Comparison of ENCODE assay signal across 13 cellular contexts in genomic region chr7:127250312-127251047, GRCh38. TPM values are rescaled to one million over a fixed set of nuclear protein-coding genes. Genes with fewer than 3 reads are reported as not detected.
DNase-seq lines count a peak whose midpoint lies in the region; ATAC-seq and TF ChIP-seq lines count a peak whose summit lies in the region.
"Had no signal": no experiment of that assay in that cellular context is flagged by ENCODE, and none has a peak within 500 bp of the region (broad histone marks: within the 10 kb centered on the region; RNA-seq: fewer than 3 reads in every experiment).

No MANE protein-coding gene starts in this region.

- DNase-seq in A673 (ENCODE audit: low spot score) (peak; percentile 7), GM23248 (peak; percentile 10), H4 (ENCODE audit: low spot score) (no peak), NCI-H1105 treated with DMSO at 0.1 percent for 48 hours (lab: John Stamatoyannopoulos, UW) (no peak)
- DNase-seq: lower lobe of right lung, NCI-H526 treated with DMSO at 0.1 percent for 48 hours, sigmoid colon had no signal

- no peaks in the 10 kb centered on the region for H3F3A ChIP-seq in GM23248 (ENCODE audit: insufficient read depth)

- H3K79me2 ChIP-seq in GM23248 (ENCODE audit: insufficient read depth) = no peaks in the 10 kb centered on the region

- in situ Hi-C loops in GM23248 (cut with MboI) = no loop called here

- POLR2A ChIA-PET in A673 (lab: Charles Lee; ENCODE audit: low non-redundant PET) = no interaction called here

- H3K4me3 ChIP-seq in A673 (ENCODE audit: low read depth, low read length, poor library complexity, severe bottlenecking) = no peak overlapping the region
- no peak overlapping the region for H3K4me3 ChIP-seq in GM23248
- no peak overlapping the region for H3K4me3 ChIP-seq in WI38 (ENCODE audit: low read depth, low read length)
- peak overlapping the region; percentile 85; the same call in 1 of the 2 replicates for H3K4me3 ChIP-seq in iPS-18c (ENCODE audit: insufficient read depth, low read depth, low read length)
- H3K4me3 ChIP-seq: K562 had no signal

- no peak overlapping the region for H3K9ac ChIP-seq in GM23248

- no peak overlapping the region for H3K4me2 ChIP-seq in GM23248 (ENCODE audit: unreplicated experiment)

- peaks cover 18% of the 10 kb centered on the region for H3K4me1 ChIP-seq in A673 (ENCODE audit: insufficient read depth, low read length, poor library complexity, severe bottlenecking)
- H3K4me1 ChIP-seq in GM23248 (ENCODE audit: insufficient read depth) = no peaks in the 10 kb centered on the region

- H3K36me3 ChIP-seq in A673 (ENCODE audit: insufficient read depth, low read length, poor library complexity, severe bottlenecking) (no peaks in the 10 kb centered on the region), GM23248 (ENCODE audit: low read depth) (no peaks in the 10 kb centered on the region)
- H3K36me3 ChIP-seq: lower lobe of right lung, sigmoid colon had no signal

- H3K27me3 ChIP-seq in A673 (replicated peaks; ENCODE audit: insufficient read depth, low read depth, low read length, poor library complexity) = peaks cover 63% of the 10 kb centered on the region
- H3K27me3 ChIP-seq in GM23248 (replicated peaks; ENCODE audit: insufficient read depth) = peaks cover 52% of the 10 kb centered on the region

- H3K9me3 ChIP-seq in A673 (ENCODE audit: low read depth, low read length, poor library complexity, severe bottlenecking) (no peaks in the 10 kb centered on the region), GM23248 (ENCODE audit: low read depth) (no peaks in the 10 kb centered on the region), iPS-18c (ENCODE audit: control insufficient read depth, insufficient read depth, low read length) (no peaks in the 10 kb centered on the region)
- H3K9me3 ChIP-seq: lower lobe of right lung, sigmoid colon had no signal

- no peak; the same call in 1 of the 2 replicates for TF ChIP-seq CTCF in A673 (conservative IDR thresholded peaks at IDR 0.05; ENCODE audit: low read depth, low read length)
- TF ChIP-seq CTCF in WI38 (IDR thresholded peaks at IDR 0.05; ENCODE audit: low read depth, low read length) = 0 out of 2 replicates have a peak, but pooled peaks have one; percentile 2

- intact Hi-C loops in A673 (cut with micrococcal nuclease; ENCODE audit: unreplicated experiment) = loop anchor here (5.0 to 10.0 kb wide), 2 partner anchors 396 to 448 kb away; no protein-coding TSS in a partner anchor

- no TSS peak for BruUV-seq in A673 (replicated peaks; lab: Mats Ljungman, UMichigan)

- 7 to 8% methylated on average over 13 of the region's 13 CpGs for WGBS in GM23248 (ENCODE audit: low coverage in 1 of 2, low lambda C conversion rate in 2 of 2, missing lambda C conversion rate in 2 of 2), 2 experiments

- H3K9me2 ChIP-seq in GM23248 (ENCODE audit: insufficient read depth) = no peaks in the 10 kb centered on the region

- no peak overlapping the region for H3K27ac ChIP-seq in A673 (ENCODE audit: low read depth, low read length, poor library complexity, severe bottlenecking)
- no peak overlapping the region for H3K27ac ChIP-seq in GM23248
- H3K27ac ChIP-seq: lower lobe of right lung, sigmoid colon had no signal

- CTCF ChIA-PET in A673 (lab: Charles Lee) = no interaction called here

- ATAC-seq in HG03354 (IDR thresholded peaks at IDR 0.05; ENCODE audit: poor library complexity, severe bottlenecking, unreplicated experiment) (no peak), HG02759 (IDR thresholded peaks at IDR 0.05; ENCODE audit: unreplicated experiment) (no peak)
- ATAC-seq: K562, lower lobe of right lung had no signal

- H2AFZ ChIP-seq in GM23248 = no peak overlapping the region

- no peaks in the 10 kb centered on the region for H4K20me1 ChIP-seq in GM23248 (ENCODE audit: insufficient read depth)

RNA-seq across cellular contexts. Expression of gene GRM8, which starts 2.3 kb away (rescaled TPM):
- 0.72 and 0.80 TPM in 2 replicates for total RNA-seq in A673 (2021)
- total RNA-seq in GM23248 (2014; rRNA removed; shearing (Covaris generic)) = not detected in 2 replicates
- polyA plus RNA-seq in GM23248 (2016; fragmentation: Nextera tagmentation; extraction: Ambion mirVana) = not detected in 2 replicates
- 2.7 and 2.9 TPM in 2 replicates for total RNA-seq in H4 (2014; rRNA removed; shearing (Covaris generic))
- total RNA-seq: fibroblast of lung, lower lobe of right lung had no signal
- polyA plus RNA-seq: fibroblast of lung had no signal

Comparison
In these comparisons a context has a peak if more than half of its experiments do, and no peak if none do; other contexts are left out.
1. DNase-seq: peak in A673 (single experiment) and GM23248 (single experiment); none in H4 (single experiment) and NCI-H1105 treated with DMSO at 0.1 percent for 48 hours (single experiment).